7 cellular contexts compared by ENCODE assay signal in genomic region chr12:9435682-9436081, GRCh38.
DNase-seq lines count a peak whose midpoint lies in the region; ATAC-seq and TF ChIP-seq lines count a peak whose summit lies in the region.
"Not testable (repeated sequence)": the region's sequence is repeated elsewhere in the genome, so short reads cannot be mapped to it uniquely, and the experiment has no call there.

No MANE protein-coding gene starts in this region.

- not testable (repeated sequence) for H3K4me1 ChIP-seq in naive thymus-derived CD4-positive, alpha-beta T cell (ENCODE audit: control insufficient read depth in 2 of 2, insufficient read depth in 2 of 2, low read length in 2 of 2)

- H3K27ac ChIP-seq in CD4-positive, alpha-beta T cell (ENCODE audit: low read depth, low read length): not testable (repeated sequence)
- peak overlapping the region; percentile 4 for H3K27ac ChIP-seq in KOPT-K1 (ENCODE audit: low read depth, low read length, poor library complexity, severe bottlenecking)
- peak overlapping the region; percentile 51 for H3K27ac ChIP-seq in naive thymus-derived CD4-positive, alpha-beta T cell (ENCODE audit: low read depth, low read length)

- POLR2A ChIA-PET in CD4-positive, alpha-beta T cell (lab: Charles Lee); activated CD8-positive, alpha-beta T cell treated with anti-CD3 and anti-CD28 coated beads for 36 hours (lab: Charles Lee); naive thymus-derived CD4-positive, alpha-beta T cell (lab: Charles Lee): not testable (repeated sequence)

- H3K4me3 ChIP-seq in naive thymus-derived CD4-positive, alpha-beta T cell (ENCODE audit: low read length): not testable (repeated sequence)

- not testable (repeated sequence) for H3K4me1 Mint-ChIP-seq in CD4-positive, alpha-beta T cell (ENCODE audit: low read depth); T-helper 17 cell; activated CD8-positive, alpha-beta T cell treated with anti-CD3 and anti-CD28 coated beads for 36 hours (ENCODE audit: low read depth); activated naive CD4-positive, alpha-beta T cell treated with anti-CD3 and anti-CD28 coated beads for 36 hours (ENCODE audit: low read depth); central memory CD8-positive, alpha-beta T cell; naive thymus-derived CD4-positive, alpha-beta T cell

- H3K9me3 ChIP-seq in CD4-positive, alpha-beta T cell (ENCODE audit: control insufficient read depth, low read length); KOPT-K1 (ENCODE audit: insufficient read depth, low read length, poor library complexity, severe bottlenecking); T-helper 17 cell (ENCODE audit: control insufficient read depth, low read length, poor library complexity, severe bottlenecking); naive thymus-derived CD4-positive, alpha-beta T cell (ENCODE audit: control insufficient read depth in 2 of 3, low read length in 3 of 3): not testable (repeated sequence)

- ATAC-seq in CD4-positive, alpha-beta T cell (ENCODE audit: poor library complexity): peak; percentile 96
- peak; percentile 86 for ATAC-seq in T-helper 17 cell
- peak; percentile 67 for ATAC-seq in activated CD8-positive, alpha-beta T cell treated with anti-CD3 and anti-CD28 coated beads for 36 hours
- ATAC-seq in central memory CD8-positive, alpha-beta T cell (replicated peaks; ENCODE audit: extremely low read depth, poor library complexity, severe bottlenecking): peak; percentile 83
- ATAC-seq in naive thymus-derived CD4-positive, alpha-beta T cell: peak; percentile 86

- not testable (repeated sequence) for H3K36me3 Mint-ChIP-seq in CD4-positive, alpha-beta T cell (ENCODE audit: low read depth); T-helper 17 cell (ENCODE audit: low read depth); activated CD8-positive, alpha-beta T cell treated with anti-CD3 and anti-CD28 coated beads for 36 hours (ENCODE audit: low read depth); activated naive CD4-positive, alpha-beta T cell treated with anti-CD3 and anti-CD28 coated beads for 36 hours (ENCODE audit: low read depth); central memory CD8-positive, alpha-beta T cell (ENCODE audit: insufficient read depth); naive thymus-derived CD4-positive, alpha-beta T cell

- not testable (repeated sequence) for H3K4me3 Mint-ChIP-seq in CD4-positive, alpha-beta T cell; T-helper 17 cell; activated CD8-positive, alpha-beta T cell treated with anti-CD3 and anti-CD28 coated beads for 36 hours; activated naive CD4-positive, alpha-beta T cell treated with anti-CD3 and anti-CD28 coated beads for 36 hours; central memory CD8-positive, alpha-beta T cell
- H3K4me3 Mint-ChIP-seq in naive thymus-derived CD4-positive, alpha-beta T cell: peak overlapping the region in 2 of 10 donors; percentile 33 to 42

- not testable (repeated sequence) for H3K36me3 ChIP-seq in KOPT-K1 (ENCODE audit: insufficient read depth, low read length); naive thymus-derived CD4-positive, alpha-beta T cell (ENCODE audit: control insufficient read depth in 2 of 3, insufficient read depth in 3 of 3, low read length in 3 of 3)

- TF ChIP-seq CTCF in CD4-positive, alpha-beta T cell (IDR thresholded peaks at IDR 0.05); activated CD8-positive, alpha-beta T cell treated with anti-CD3 and anti-CD28 coated beads for 36 hours (IDR thresholded peaks at IDR 0.05): not testable (repeated sequence)

- H3K9me3 Mint-ChIP-seq in CD4-positive, alpha-beta T cell; activated CD8-positive, alpha-beta T cell treated with anti-CD3 and anti-CD28 coated beads for 36 hours; activated naive CD4-positive, alpha-beta T cell treated with anti-CD3 and anti-CD28 coated beads for 36 hours; central memory CD8-positive, alpha-beta T cell; naive thymus-derived CD4-positive, alpha-beta T cell: not testable (repeated sequence)

- not testable (repeated sequence) for H3K27me3 ChIP-seq in CD4-positive, alpha-beta T cell (ENCODE audit: control insufficient read depth, insufficient read depth, low read length); naive thymus-derived CD4-positive, alpha-beta T cell (ENCODE audit: control insufficient read depth in 2 of 2, insufficient read depth in 2 of 2, low read length in 2 of 2)

- intact Hi-C loops in CD4-positive, alpha-beta T cell (cut with DNase I, micrococcal nuclease); activated CD8-positive, alpha-beta T cell treated with anti-CD3 and anti-CD28 coated beads for 36 hours (cut with micrococcal nuclease); activated naive CD4-positive, alpha-beta T cell treated with anti-CD3 and anti-CD28 coated beads for 36 hours (cut with micrococcal nuclease); naive thymus-derived CD4-positive, alpha-beta T cell (cut with micrococcal nuclease): not testable (repeated sequence)

- peak in 3 of 10 experiments; percentile 10 to 50 (median 25) for DNase-seq in CD4-positive, alpha-beta T cell
- not testable (repeated sequence) for DNase-seq in T-helper 17 cell; activated CD8-positive, alpha-beta T cell treated with anti-CD3 and anti-CD28 coated beads for 36 hours; central memory CD8-positive, alpha-beta T cell (ENCODE audit: low spot score in 2 of 2)
- peak; percentile 29 for DNase-seq in activated naive CD4-positive, alpha-beta T cell treated with anti-CD3 and anti-CD28 coated beads for 36 hours
- DNase-seq in naive thymus-derived CD4-positive, alpha-beta T cell: peak in 6 of 9 donors; percentile 37 to 67 (median 46)

- peak overlapping the region; percentile 73 for H3K27ac Mint-ChIP-seq in CD4-positive, alpha-beta T cell
- peak overlapping the region; percentile 73 for H3K27ac Mint-ChIP-seq in T-helper 17 cell
- not testable (repeated sequence) for H3K27ac Mint-ChIP-seq in activated CD8-positive, alpha-beta T cell treated with anti-CD3 and anti-CD28 coated beads for 36 hours; activated naive CD4-positive, alpha-beta T cell treated with anti-CD3 and anti-CD28 coated beads for 36 hours; central memory CD8-positive, alpha-beta T cell (ENCODE audit: low read depth)
- peak overlapping the region in 4 of 9 donors; percentile 79 to 86 (median 82) for H3K27ac Mint-ChIP-seq in naive thymus-derived CD4-positive, alpha-beta T cell

- H3K27me3 Mint-ChIP-seq in CD4-positive, alpha-beta T cell; T-helper 17 cell; activated CD8-positive, alpha-beta T cell treated with anti-CD3 and anti-CD28 coated beads for 36 hours; activated naive CD4-positive, alpha-beta T cell treated with anti-CD3 and anti-CD28 coated beads for 36 hours (ENCODE audit: low read depth); central memory CD8-positive, alpha-beta T cell; naive thymus-derived CD4-positive, alpha-beta T cell: not testable (repeated sequence)

- CTCF ChIA-PET in CD4-positive, alpha-beta T cell (lab: Charles Lee); activated CD8-positive, alpha-beta T cell treated with anti-CD3 and anti-CD28 coated beads for 36 hours (lab: Charles Lee); activated naive CD4-positive, alpha-beta T cell treated with anti-CD3 and anti-CD28 coated beads for 36 hours (lab: Charles Lee); naive thymus-derived CD4-positive, alpha-beta T cell (lab: Charles Lee): not testable (repeated sequence)
